1 cellular context compared by ENCODE assay signal in genomic region chr22:50293441-50294318, GRCh38.
A peak's percentile ranks its signal among the peaks of the same experiment; 100 is the strongest.
TF ChIP-seq lines count a peak whose summit lies in the region.

No MANE protein-coding gene starts in this region.

TF ChIP-seq in HepG2, 621 proteins besides CTCF, POLR2A, EP300 and RAD21 (continued from another document and continues in another):
- TF ChIP-seq, protein P1, sequence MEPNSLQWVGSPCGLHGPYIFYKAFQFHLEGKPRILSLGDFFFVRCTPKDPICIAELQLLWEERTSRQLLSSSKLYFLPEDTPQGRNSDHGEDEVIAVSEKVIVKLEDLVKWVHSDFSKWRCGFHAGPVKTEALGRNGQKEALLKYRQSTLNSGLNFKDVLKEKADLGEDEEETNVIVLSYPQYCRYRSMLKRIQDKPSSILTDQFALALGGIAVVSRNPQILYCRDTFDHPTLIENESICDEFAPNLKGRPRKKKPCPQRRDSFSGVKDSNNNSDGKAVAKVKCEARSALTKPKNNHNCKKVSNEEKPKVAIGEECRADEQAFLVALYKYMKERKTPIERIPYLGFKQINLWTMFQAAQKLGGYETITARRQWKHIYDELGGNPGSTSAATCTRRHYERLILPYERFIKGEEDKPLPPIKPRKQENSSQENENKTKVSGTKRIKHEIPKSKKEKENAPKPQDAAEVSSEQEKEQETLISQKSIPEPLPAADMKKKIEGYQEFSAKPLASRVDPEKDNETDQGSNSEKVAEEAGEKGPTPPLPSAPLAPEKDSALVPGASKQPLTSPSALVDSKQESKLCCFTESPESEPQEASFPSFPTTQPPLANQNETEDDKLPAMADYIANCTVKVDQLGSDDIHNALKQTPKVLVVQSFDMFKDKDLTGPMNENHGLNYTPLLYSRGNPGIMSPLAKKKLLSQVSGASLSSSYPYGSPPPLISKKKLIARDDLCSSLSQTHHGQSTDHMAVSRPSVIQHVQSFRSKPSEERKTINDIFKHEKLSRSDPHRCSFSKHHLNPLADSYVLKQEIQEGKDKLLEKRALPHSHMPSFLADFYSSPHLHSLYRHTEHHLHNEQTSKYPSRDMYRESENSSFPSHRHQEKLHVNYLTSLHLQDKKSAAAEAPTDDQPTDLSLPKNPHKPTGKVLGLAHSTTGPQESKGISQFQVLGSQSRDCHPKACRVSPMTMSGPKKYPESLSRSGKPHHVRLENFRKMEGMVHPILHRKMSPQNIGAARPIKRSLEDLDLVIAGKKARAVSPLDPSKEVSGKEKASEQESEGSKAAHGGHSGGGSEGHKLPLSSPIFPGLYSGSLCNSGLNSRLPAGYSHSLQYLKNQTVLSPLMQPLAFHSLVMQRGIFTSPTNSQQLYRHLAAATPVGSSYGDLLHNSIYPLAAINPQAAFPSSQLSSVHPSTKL (CRISPR knock-in tag; IDR thresholded peaks at IDR 0.05), result peak; percentile 65; the same call in 1 of the 2 replicates
- TF ChIP-seq GPBP1L1 (CRISPR knock-in tag; IDR thresholded peaks at IDR 0.05), result no peak
- TF ChIP-seq HNF4A (CRISPR knock-in tag; IDR thresholded peaks at IDR 0.05), result peak; percentile 98
- no peak for TF ChIP-seq LRRFIP1 (CRISPR knock-in tag; conservative IDR thresholded peaks at IDR 0.05)
- TF ChIP-seq, protein P2, sequence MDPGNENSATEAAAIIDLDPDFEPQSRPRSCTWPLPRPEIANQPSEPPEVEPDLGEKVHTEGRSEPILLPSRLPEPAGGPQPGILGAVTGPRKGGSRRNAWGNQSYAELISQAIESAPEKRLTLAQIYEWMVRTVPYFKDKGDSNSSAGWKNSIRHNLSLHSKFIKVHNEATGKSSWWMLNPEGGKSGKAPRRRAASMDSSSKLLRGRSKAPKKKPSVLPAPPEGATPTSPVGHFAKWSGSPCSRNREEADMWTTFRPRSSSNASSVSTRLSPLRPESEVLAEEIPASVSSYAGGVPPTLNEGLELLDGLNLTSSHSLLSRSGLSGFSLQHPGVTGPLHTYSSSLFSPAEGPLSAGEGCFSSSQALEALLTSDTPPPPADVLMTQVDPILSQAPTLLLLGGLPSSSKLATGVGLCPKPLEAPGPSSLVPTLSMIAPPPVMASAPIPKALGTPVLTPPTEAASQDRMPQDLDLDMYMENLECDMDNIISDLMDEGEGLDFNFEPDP (CRISPR knock-in tag; conservative IDR thresholded peaks at IDR 0.05), result no peak
- peak; percentile 100 for TF ChIP-seq HNRNPL (IDR thresholded peaks at IDR 0.05; ENCODE audit: low read depth, low read length)
- peak; percentile 89; the same call in 1 of the 2 replicates for TF ChIP-seq FOXJ3 (CRISPR knock-in tag; IDR thresholded peaks at IDR 0.05; ENCODE audit: borderline replicate concordance)
- TF ChIP-seq, protein P3, sequence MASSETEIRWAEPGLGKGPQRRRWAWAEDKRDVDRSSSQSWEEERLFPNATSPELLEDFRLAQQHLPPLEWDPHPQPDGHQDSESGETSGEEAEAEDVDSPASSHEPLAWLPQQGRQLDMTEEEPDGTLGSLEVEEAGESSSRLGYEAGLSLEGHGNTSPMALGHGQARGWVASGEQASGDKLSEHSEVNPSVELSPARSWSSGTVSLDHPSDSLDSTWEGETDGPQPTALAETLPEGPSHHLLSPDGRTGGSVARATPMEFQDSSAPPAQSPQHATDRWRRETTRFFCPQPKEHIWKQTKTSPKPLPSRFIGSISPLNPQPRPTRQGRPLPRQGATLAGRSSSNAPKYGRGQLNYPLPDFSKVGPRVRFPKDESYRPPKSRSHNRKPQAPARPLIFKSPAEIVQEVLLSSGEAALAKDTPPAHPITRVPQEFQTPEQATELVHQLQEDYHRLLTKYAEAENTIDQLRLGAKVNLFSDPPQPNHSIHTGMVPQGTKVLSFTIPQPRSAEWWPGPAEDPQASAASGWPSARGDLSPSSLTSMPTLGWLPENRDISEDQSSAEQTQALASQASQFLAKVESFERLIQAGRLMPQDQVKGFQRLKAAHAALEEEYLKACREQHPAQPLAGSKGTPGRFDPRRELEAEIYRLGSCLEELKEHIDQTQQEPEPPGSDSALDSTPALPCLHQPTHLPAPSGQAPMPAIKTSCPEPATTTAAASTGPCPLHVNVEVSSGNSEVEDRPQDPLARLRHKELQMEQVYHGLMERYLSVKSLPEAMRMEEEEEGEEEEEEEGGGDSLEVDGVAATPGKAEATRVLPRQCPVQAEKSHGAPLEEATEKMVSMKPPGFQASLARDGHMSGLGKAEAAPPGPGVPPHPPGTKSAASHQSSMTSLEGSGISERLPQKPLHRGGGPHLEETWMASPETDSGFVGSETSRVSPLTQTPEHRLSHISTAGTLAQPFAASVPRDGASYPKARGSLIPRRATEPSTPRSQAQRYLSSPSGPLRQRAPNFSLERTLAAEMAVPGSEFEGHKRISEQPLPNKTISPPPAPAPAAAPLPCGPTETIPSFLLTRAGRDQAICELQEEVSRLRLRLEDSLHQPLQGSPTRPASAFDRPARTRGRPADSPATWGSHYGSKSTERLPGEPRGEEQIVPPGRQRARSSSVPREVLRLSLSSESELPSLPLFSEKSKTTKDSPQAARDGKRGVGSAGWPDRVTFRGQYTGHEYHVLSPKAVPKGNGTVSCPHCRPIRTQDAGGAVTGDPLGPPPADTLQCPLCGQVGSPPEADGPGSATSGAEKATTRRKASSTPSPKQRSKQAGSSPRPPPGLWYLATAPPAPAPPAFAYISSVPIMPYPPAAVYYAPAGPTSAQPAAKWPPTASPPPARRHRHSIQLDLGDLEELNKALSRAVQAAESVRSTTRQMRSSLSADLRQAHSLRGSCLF (CRISPR knock-in tag; IDR thresholded peaks at IDR 0.05; ENCODE audit: borderline replicate concordance), result no peak
- TF ChIP-seq ERF (CRISPR knock-in tag; IDR thresholded peaks at IDR 0.05), result peak; percentile 81
- no peak for TF ChIP-seq SOX6 (IDR thresholded peaks at IDR 0.05)
- TF ChIP-seq SOX6 (CRISPR knock-in tag; IDR thresholded peaks at IDR 0.05), result peak; percentile 71
- peak; percentile 46; the same call in 1 of the 2 replicates for TF ChIP-seq FOSL1 (CRISPR knock-in tag; IDR thresholded peaks at IDR 0.05; ENCODE audit: borderline replicate concordance)
- TF ChIP-seq, protein P4, sequence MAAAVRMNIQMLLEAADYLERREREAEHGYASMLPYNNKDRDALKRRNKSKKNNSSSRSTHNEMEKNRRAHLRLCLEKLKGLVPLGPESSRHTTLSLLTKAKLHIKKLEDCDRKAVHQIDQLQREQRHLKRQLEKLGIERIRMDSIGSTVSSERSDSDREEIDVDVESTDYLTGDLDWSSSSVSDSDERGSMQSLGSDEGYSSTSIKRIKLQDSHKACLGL (CRISPR knock-in tag; IDR thresholded peaks at IDR 0.05), result 0 out of 2 replicates have a peak, but pooled peaks have one; percentile 9
- peak; percentile 22; the same call in 1 of the 2 replicates for TF ChIP-seq GLI4 (CRISPR knock-in tag; IDR thresholded peaks at IDR 0.05; ENCODE audit: borderline replicate concordance)
- 0 out of 2 replicates have a peak, but pooled peaks have one; percentile 40 for TF ChIP-seq GZF1 (CRISPR knock-in tag; IDR thresholded peaks at IDR 0.05)
- no peak for TF ChIP-seq ZNF17 (CRISPR knock-in tag; IDR thresholded peaks at IDR 0.05)
- TF ChIP-seq ZNF513 (CRISPR knock-in tag; conservative IDR thresholded peaks at IDR 0.05), result no peak
- TF ChIP-seq, protein P5, sequence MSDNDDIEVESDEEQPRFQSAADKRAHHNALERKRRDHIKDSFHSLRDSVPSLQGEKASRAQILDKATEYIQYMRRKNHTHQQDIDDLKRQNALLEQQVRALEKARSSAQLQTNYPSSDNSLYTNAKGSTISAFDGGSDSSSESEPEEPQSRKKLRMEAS (IDR thresholded peaks at IDR 0.05), result peak; percentile 70
- no peak; the same call in 1 of the 2 replicates for TF ChIP-seq FUBP1 (CRISPR knock-in tag; IDR thresholded peaks at IDR 0.05; ENCODE audit: borderline replicate concordance)
- TF ChIP-seq ZBTB3 (CRISPR knock-in tag; IDR thresholded peaks at IDR 0.05; ENCODE audit: borderline replicate concordance, low read depth), result no peak
- no peak for TF ChIP-seq MAFK (conservative IDR thresholded peaks at IDR 0.05 in 1 of 2, IDR thresholded peaks at IDR 0.05 in 1 of 2; ENCODE audit: low read length in 2 of 2)
- no peak for TF ChIP-seq ZFAT (CRISPR knock-in tag; conservative IDR thresholded peaks at IDR 0.05)
- no peak for TF ChIP-seq XBP1 (CRISPR knock-in tag; IDR thresholded peaks at IDR 0.05)
- TF ChIP-seq ZFP36L2 (CRISPR knock-in tag; IDR thresholded peaks at IDR 0.05), result no peak
- peak; percentile 59; the same call in 1 of the 2 replicates for TF ChIP-seq ZNF205 (CRISPR knock-in tag; IDR thresholded peaks at IDR 0.05)
- no peak for TF ChIP-seq ZNF839 (CRISPR knock-in tag; IDR thresholded peaks at IDR 0.05; ENCODE audit: borderline replicate concordance)
- TF ChIP-seq ZNF777 (CRISPR knock-in tag; IDR thresholded peaks at IDR 0.05), result no peak
- 0 out of 2 replicates have a peak, but pooled peaks have one; percentile 41 for TF ChIP-seq MXD4 (CRISPR knock-in tag; IDR thresholded peaks at IDR 0.05)
- no peak for TF ChIP-seq CEBPZ (IDR thresholded peaks at IDR 0.05; ENCODE audit: low read length)
- TF ChIP-seq RBM22 (optimal IDR thresholded peaks at IDR 0.05; ENCODE audit: low read length), result peak; percentile 51
- TF ChIP-seq PHF5A (CRISPR knock-in tag; IDR thresholded peaks at IDR 0.05; ENCODE audit: low read depth, unreplicated experiment), result no peak
- peak; percentile 69; the same call in 1 of the 2 replicates for TF ChIP-seq TBX3 (IDR thresholded peaks at IDR 0.05; ENCODE audit: borderline replicate concordance)
